32 cellular contexts compared by ENCODE assay signal in genomic region chr11:77284476-77285468, GRCh38. TPM values are rescaled to one million over a fixed set of nuclear protein-coding genes. Genes with fewer than 3 reads are reported as not detected.
"Had no signal": no experiment of that assay in that cellular context is flagged by ENCODE, and none has a peak within 500 bp of the region (broad histone marks: within the 10 kb centered on the region; RNA-seq: fewer than 3 reads in every experiment).

No MANE protein-coding gene starts in this region.

- H3K36me3 ChIP-seq: esophagus muscularis mucosa, gastrocnemius medialis, heart left ventricle, left ventricle myocardium inferior, lower lobe of right lung, prostate gland, right atrium auricular region, sigmoid colon, stomach, thyroid gland had no signal

- H3K4me1 ChIP-seq: esophagus muscularis mucosa, gastrocnemius medialis, heart left ventricle, left ventricle myocardium inferior, lower lobe of right lung, prostate gland, right atrium auricular region, sigmoid colon, stomach, thyroid gland had no signal

- DNase-seq: dermis blood vessel endothelial cell; effector memory CD4-positive, alpha-beta T cell; foreskin fibroblast; gastrocnemius medialis; heart left ventricle; hippocampal formation; left cardiac atrium; left ventricle myocardium inferior; lower lobe of right lung; mucosa of descending colon; naive B cell; sigmoid colon; stimulated activated CD4-positive, alpha-beta T cell treated with anti-CD3 and anti-CD28 coated beads, Interleukin-2, amount 100 ng/mL, for 24 hours; stimulated activated CD4-positive, alpha-beta T cell treated with anti-CD3 and anti-CD28 coated beads, Interleukin-4, amount 100 ng/mL, for 24 hours; stimulated activated naive CD4-positive, alpha-beta T cell treated with Interleukin-2 at 50 U/mL for 16 hours; stomach; thyroid gland had no signal

- H3K27ac ChIP-seq: coronary artery, esophagus muscularis mucosa, gastrocnemius medialis, heart left ventricle, left ventricle myocardium inferior, lower lobe of right lung, prostate gland, right atrium auricular region, sigmoid colon, stomach, thyroid gland had no signal

- H3K4me3 ChIP-seq: coronary artery, esophagus muscularis mucosa, gastrocnemius medialis, heart left ventricle, left ventricle myocardium inferior, lower lobe of right lung, mucosa of descending colon, prostate gland, right atrium auricular region, sigmoid colon, stomach, thyroid gland had no signal

- H3K27me3 ChIP-seq: esophagus muscularis mucosa, gastrocnemius medialis, right atrium auricular region, stomach, thyroid gland had no signal

- H3K9me3 ChIP-seq: esophagus muscularis mucosa, gastrocnemius medialis, lower lobe of right lung, mucosa of descending colon, prostate gland, sigmoid colon, stomach, thyroid gland had no signal

- FAIRE-seq: endothelial cell of umbilical vein, islet of Langerhans had no signal

- ATAC-seq: gastrocnemius medialis; heart left ventricle; left cardiac atrium; lower lobe of right lung; mucosa of descending colon; natural killer cell treated with Interleukin-12 subunit alpha and Interleukin-12 subunit beta and Interleukin-15 and Interleukin-18, amount 100 ng/mL, for 72 hours; stimulated activated effector memory CD8-positive, alpha-beta T cell treated with anti-CD3 and anti-CD28 coated beads, Interleukin-12 subunit alpha, Interleukin-12 subunit beta, amount 100 ng/mL, for 72 hours had no signal

RNA-seq across cellular contexts. Expression of gene GDPD4, which starts 16.7 kb away (rescaled TPM):
- total RNA-seq: dermis blood vessel endothelial cell; endothelial cell of umbilical vein; epithelial cell of proximal tubule; esophagus muscularis mucosa; gastrocnemius medialis; heart left ventricle; left cardiac atrium; left ventricle myocardium inferior; lower lobe of right lung; natural killer cell treated with Interleukin-12 subunit alpha and Interleukin-12 subunit beta and Interleukin-15 and Interleukin-18, amount 100 ng/mL, for 72 hours; neural crest cell; osteocyte; right atrium auricular region; sigmoid colon; skeletal muscle tissue; stomach; subcutaneous adipose tissue; temporal lobe; urinary bladder had no signal
- polyA plus RNA-seq: endothelial cell of umbilical vein, sigmoid colon, urinary bladder had no signal
